In genomic region chr22:30605449-30606110, GRCh38 we compare ENCODE assay signal across 8 cellular contexts. TPM values are rescaled to one million over a fixed set of nuclear protein-coding genes. Genes with fewer than 3 reads are reported as not detected.
DNase-seq lines count a peak whose midpoint lies in the region; ATAC-seq, FAIRE-seq and TF ChIP-seq lines count a peak whose summit lies in the region.

No MANE protein-coding gene starts in this region.

- no peak for TF ChIP-seq POLR2A in H54 (IDR thresholded peaks at IDR 0.05; ENCODE audit: low read depth, low read length)

- H3K27ac Mint-ChIP-seq in activated T-cell treated with anti-CD3 and anti-CD28 coated beads, Interleukin-2, amount 50 U/mL, for 24 hours = no peak overlapping the region

- no peaks in the 10 kb centered on the region for H3K36me3 Mint-ChIP-seq in activated T-cell treated with anti-CD3 and anti-CD28 coated beads, Interleukin-2, amount 50 U/mL, for 24 hours (ENCODE audit: low read depth)

- H3K27me3 Mint-ChIP-seq in activated T-cell treated with anti-CD3 and anti-CD28 coated beads, Interleukin-2, amount 50 U/mL, for 24 hours = no peaks in the 10 kb centered on the region

- H3K4me1 Mint-ChIP-seq in activated T-cell treated with anti-CD3 and anti-CD28 coated beads, Interleukin-2, amount 50 U/mL, for 24 hours (ENCODE audit: low read depth) = peaks cover 32% of the 10 kb centered on the region

- peak overlapping the region in 1 of 2 donors; percentile 61 for H3K4me3 ChIP-seq in foreskin fibroblast (ENCODE audit: low read depth in 1 of 2, low read length in 2 of 2)

- FAIRE-seq in H54 (lab: Jason Lieb, UNC) = no peak

- no peaks in the 10 kb centered on the region for H3K9me3 Mint-ChIP-seq in activated T-cell treated with anti-CD3 and anti-CD28 coated beads, Interleukin-2, amount 50 U/mL, for 24 hours

- ATAC-seq in omental fat pad (ENCODE audit: low FRiP score) (no peak), HG03432 (IDR thresholded peaks at IDR 0.05; ENCODE audit: unreplicated experiment) (no peak)

- H3K4me3 Mint-ChIP-seq in activated T-cell treated with anti-CD3 and anti-CD28 coated beads, Interleukin-2, amount 50 U/mL, for 24 hours = no peak overlapping the region

- DNase-seq in AG20443 (ENCODE audit: low spot score) = peak; percentile 71
- peak; percentile 36 for DNase-seq in H54 (ENCODE audit: insufficient read length, low spot score)
- peak; percentile 38 for DNase-seq in NOMO-1 treated with dmso at 0.1 percent for 144 hours (lab: John Stamatoyannopoulos, UW; ENCODE audit: unreplicated experiment)
- DNase-seq in activated T-cell treated with anti-CD3 and anti-CD28 coated beads, Interleukin-2, amount 50 U/mL, for 24 hours = peak; percentile 53
- peak; percentile 21 to 63 for DNase-seq in foreskin fibroblast
- DNase-seq in omental fat pad (ENCODE audit: low spot score) = peak; percentile 40
- DNase-seq in cerebellum (ENCODE audit: low spot score) = no peak

- TF ChIP-seq CTCF in foreskin fibroblast (IDR thresholded peaks at IDR 0.05; ENCODE audit: low read depth, low read length) = peak; percentile 76
- TF ChIP-seq CTCF in omental fat pad (IDR thresholded peaks at IDR 0.05) = peak in 1 of 3 donors; percentile 20

RNA-seq across cellular contexts. Expression of gene TCN2, which starts 1.4 kb away (rescaled TPM):
- total RNA-seq in omental fat pad (100 to 1,000 TPM in 1 of 4 donors, 10 to 100 TPM in 3; 61.3 to 139 (median 73.6) TPM), cerebellum (24.9 TPM)

RNA-seq across cellular contexts. Expression of gene PES1, which starts 13.9 kb away (rescaled TPM):
- 10 to 100 TPM; 50.9 to 99.2 (median 54.0) TPM for total RNA-seq in omental fat pad
- total RNA-seq in cerebellum = 30.3 TPM

RNA-seq across cellular contexts. Expression of gene SLC35E4, which starts 30.0 kb away (rescaled TPM):
- total RNA-seq in omental fat pad = 10 to 100 TPM in 1 of 4 donors, 1 to 10 TPM in 3; 4.6 to 14.2 (median 6.2) TPM
- 5.0 TPM for total RNA-seq in cerebellum

RNA-seq across cellular contexts. Expression of gene GAL3ST1, which starts 31.1 kb away (rescaled TPM):
- total RNA-seq in omental fat pad = 1 to 10 TPM in 3 of 4 donors, not detected in 1; 1.4 to 2.5 (median 1.8) TPM
- total RNA-seq in cerebellum = 2.8 TPM

RNA-seq across cellular contexts. Expression of gene SEC14L6, which starts 59.0 kb away (rescaled TPM):
- total RNA-seq in omental fat pad = 1 to 10 TPM in 3 of 4 donors, not detected in 1; 1.3 to 3.9 (median 2.2) TPM
- total RNA-seq in cerebellum = 2.0 TPM
